34 cellular contexts compared by ENCODE assay signal in the genomic region with DNA sequence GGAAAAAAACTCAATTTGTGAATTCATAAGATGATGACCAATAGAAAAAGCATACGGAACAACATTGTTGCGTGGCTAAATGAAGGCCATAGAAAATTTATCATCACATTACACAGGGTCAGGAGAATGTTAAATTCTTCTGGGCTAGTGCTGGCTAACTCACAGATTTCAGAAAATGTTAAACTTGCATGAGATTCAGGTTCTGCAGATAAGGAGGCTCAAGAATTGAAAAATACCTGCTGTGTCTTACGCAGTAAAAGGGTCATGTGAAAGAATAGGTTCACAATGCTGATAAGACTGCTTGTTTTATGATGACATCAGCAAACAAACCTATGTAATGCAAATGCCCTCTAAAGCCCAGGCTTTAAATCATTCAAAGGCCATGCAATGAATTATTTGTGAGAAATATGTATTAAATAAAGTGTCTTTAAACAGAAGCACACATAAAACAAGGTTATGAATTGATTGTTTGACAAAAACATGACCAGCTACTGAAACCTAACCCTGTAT.
"Had no signal": no experiment of that assay in that cellular context is flagged by ENCODE, and none has a peak within 500 bp of the region (broad histone marks: within the 10 kb centered on the region; RNA-seq: fewer than 3 reads in every experiment).

No MANE protein-coding gene starts in this region.

- H3K27me3 Mint-ChIP-seq: activated B cell treated with CpG ODN at 0.5 μM for 24 hours; activated CD4-positive, alpha-beta memory T cell treated with anti-CD3 and anti-CD28 coated beads, Interleukin-2, amount 10 ng/mL, durations not matched to agents 7 days and 5 days; activated CD8-positive, alpha-beta memory T cell treated with anti-CD3 and anti-CD28 coated beads, Interleukin-2, amount 10 ng/mL, durations not matched to agents 7 days and 5 days; activated naive CD8-positive, alpha-beta T cell treated with anti-CD3 and anti-CD28 coated beads for 36 hours; activated T-helper 17 cell treated with anti-CD3 and anti-CD28 coated beads, Interleukin-2, amount 50 U/mL, for 72 hours; T-helper 17 cell had no signal

- H3K4me1 Mint-ChIP-seq: activated B cell treated with CpG ODN at 0.5 μM for 24 hours; activated CD4-positive, alpha-beta memory T cell treated with anti-CD3 and anti-CD28 coated beads, Interleukin-2, amount 10 ng/mL, durations not matched to agents 7 days and 5 days; activated CD8-positive, alpha-beta memory T cell treated with anti-CD3 and anti-CD28 coated beads, Interleukin-2, amount 10 ng/mL, durations not matched to agents 7 days and 5 days; activated naive CD8-positive, alpha-beta T cell treated with anti-CD3 and anti-CD28 coated beads for 36 hours; activated T-helper 17 cell treated with anti-CD3 and anti-CD28 coated beads, Interleukin-2, amount 50 U/mL, for 72 hours; T-cell; T-helper 17 cell had no signal

- H3K27ac ChIP-seq: ascending aorta, body of pancreas, Peyer's patch, RWPE1, VCaP had no signal

- H3K27me3 ChIP-seq: ascending aorta, body of pancreas, Peyer's patch had no signal

- H3K36me3 ChIP-seq: ascending aorta, Peyer's patch had no signal

- H3K27ac Mint-ChIP-seq: activated B cell treated with CpG ODN at 0.5 μM for 24 hours; activated CD4-positive, alpha-beta memory T cell treated with anti-CD3 and anti-CD28 coated beads, Interleukin-2, amount 10 ng/mL, durations not matched to agents 7 days and 5 days; activated CD8-positive, alpha-beta memory T cell treated with anti-CD3 and anti-CD28 coated beads, Interleukin-2, amount 10 ng/mL, durations not matched to agents 7 days and 5 days; activated naive CD8-positive, alpha-beta T cell treated with anti-CD3 and anti-CD28 coated beads for 36 hours; activated T-cell treated with anti-CD3 and anti-CD28 coated beads, Interleukin-2, amount 50 U/mL, for 72 hours; activated T-helper 17 cell treated with anti-CD3 and anti-CD28 coated beads, Interleukin-2, amount 50 U/mL, for 72 hours; T-cell; T-helper 17 cell had no signal

- ATAC-seq: activated CD8-positive, alpha-beta memory T cell treated with anti-CD3 and anti-CD28 coated beads, Interleukin-2, amount 10 ng/mL, durations not matched to agents 7 days and 5 days; activated T-cell treated with anti-CD3 and anti-CD28 coated beads, Interleukin-2, amount 50 U/mL, for 72 hours; activated T-helper 17 cell treated with anti-CD3 and anti-CD28 coated beads, Interleukin-2, amount 50 U/mL, for 72 hours; body of pancreas; Right ventricle myocardium inferior; SK-N-SH treated with all-trans-retinoic acid at 6 μM for 48 hours; T-cell; T-helper 17 cell had no signal

- H3K36me3 Mint-ChIP-seq: activated CD8-positive, alpha-beta memory T cell treated with anti-CD3 and anti-CD28 coated beads, Interleukin-2, amount 10 ng/mL, durations not matched to agents 7 days and 5 days; activated naive CD8-positive, alpha-beta T cell treated with anti-CD3 and anti-CD28 coated beads for 36 hours; T-cell had no signal

- H3K9me3 ChIP-seq: ascending aorta, Peyer's patch had no signal

- H3K4me3 Mint-ChIP-seq: activated B cell treated with CpG ODN at 0.5 μM for 24 hours; activated CD4-positive, alpha-beta memory T cell treated with anti-CD3 and anti-CD28 coated beads, Interleukin-2, amount 10 ng/mL, durations not matched to agents 7 days and 5 days; activated CD8-positive, alpha-beta memory T cell treated with anti-CD3 and anti-CD28 coated beads, Interleukin-2, amount 10 ng/mL, durations not matched to agents 7 days and 5 days; activated naive CD8-positive, alpha-beta T cell treated with anti-CD3 and anti-CD28 coated beads for 36 hours; activated T-cell treated with anti-CD3 and anti-CD28 coated beads, Interleukin-2, amount 50 U/mL, for 72 hours; activated T-helper 17 cell treated with anti-CD3 and anti-CD28 coated beads, Interleukin-2, amount 50 U/mL, for 72 hours; T-cell; T-helper 17 cell had no signal

- H3K4me1 ChIP-seq: ascending aorta, Peyer's patch had no signal

- H3K9me3 Mint-ChIP-seq: activated CD4-positive, alpha-beta memory T cell treated with anti-CD3 and anti-CD28 coated beads, Interleukin-2, amount 10 ng/mL, durations not matched to agents 7 days and 5 days; activated naive CD8-positive, alpha-beta T cell treated with anti-CD3 and anti-CD28 coated beads for 36 hours; activated T-helper 17 cell treated with anti-CD3 and anti-CD28 coated beads, Interleukin-2, amount 50 U/mL, for 72 hours had no signal

- DNase-seq: activated B cell treated with CpG ODN at 0.5 μM for 24 hours; activated CD4-positive, alpha-beta memory T cell treated with anti-CD3 and anti-CD28 coated beads, Interleukin-2, amount 10 ng/mL, durations not matched to agents 7 days and 5 days; activated CD4-positive, alpha-beta T cell treated with anti-CD3 and anti-CD28 coated beads for 48 hours; activated CD4-positive, CD25-positive, alpha-beta regulatory T cell treated with anti-CD3 and anti-CD28 coated beads, Interleukin-2, amount 50 U/mL, for 72 hours; activated CD8-positive, alpha-beta memory T cell treated with anti-CD3 and anti-CD28 coated beads for 24 hours; activated CD8-positive, alpha-beta memory T cell treated with anti-CD3 and anti-CD28 coated beads, Interleukin-2, amount 10 ng/mL, durations not matched to agents 7 days and 5 days; activated effector memory CD4-positive, alpha-beta T cell treated with anti-CD3 and anti-CD28 coated beads, Interleukin-2, amount 50 U/mL, for 16 hours; activated naive CD4-positive, alpha-beta T cell; activated naive CD4-positive, alpha-beta T cell treated with anti-CD3 and anti-CD28 coated beads, Interleukin-2, amount 50 U/mL, for 16 hours; activated naive CD8-positive, alpha-beta T cell treated with anti-CD3 and anti-CD28 coated beads for 36 hours; activated T-cell treated with anti-CD3 and anti-CD28 coated beads, Interleukin-2, amount 50 U/mL, for 1 hour; activated T-cell treated with anti-CD3 and anti-CD28 coated beads, Interleukin-2, amount 50 U/mL, for 72 hours; amygdala; body of pancreas; caudate nucleus; cerebellar nuclear complex; Karpas-422; NCI-H1105; NCI-H1417 treated with DMSO at 0.1 percent for 48 hours; NCI-H1694; NCI-H1930; NCI-H2081 treated with DMSO at 0.1 percent for 48 hours; NCI-H345; NCI-H524 treated with DMSO at 0.1 percent for 48 hours; Peyer's patch; SIG-M5; T-cell; T-helper 17 cell had no signal

- H3K4me3 ChIP-seq: ascending aorta, body of pancreas, Peyer's patch had no signal
